ENCODE assay signal across 1 cellular context in the genomic region with DNA sequence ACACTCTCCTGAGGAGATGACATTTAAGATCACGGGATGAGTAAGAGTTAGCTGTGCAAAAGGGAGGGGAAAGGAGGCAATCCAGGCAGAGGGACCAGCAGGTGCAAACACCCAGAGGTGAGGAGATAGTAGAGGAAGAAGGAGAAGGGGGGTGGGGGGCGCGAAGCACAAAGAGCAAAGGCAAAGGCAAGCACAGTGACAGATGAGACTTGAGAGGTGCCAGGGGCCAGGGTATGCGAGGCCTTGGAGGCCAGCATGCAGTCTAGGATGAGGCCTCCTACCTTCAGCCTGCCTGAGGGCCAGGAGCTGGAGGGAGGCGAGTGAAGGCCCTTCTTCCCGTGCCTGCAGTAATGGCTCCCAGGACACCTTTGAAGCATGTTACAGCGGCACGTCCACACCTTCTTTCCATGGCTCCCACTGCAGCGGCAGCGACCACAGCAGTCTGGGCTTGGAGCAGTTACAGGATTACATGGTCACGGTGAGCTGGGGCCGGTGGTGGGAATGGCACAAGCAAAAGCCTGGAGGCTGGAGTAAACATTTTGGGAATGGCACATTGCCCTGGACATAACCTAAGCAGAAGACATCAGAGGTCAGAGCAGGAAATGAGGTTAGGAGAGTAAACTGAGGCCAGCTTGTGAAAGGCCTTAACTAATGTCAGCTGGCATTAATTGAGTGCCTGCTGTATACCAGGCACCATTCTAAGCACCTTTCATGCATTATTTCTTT.
A peak's percentile ranks its signal among the peaks of the same experiment; 100 is the strongest.
TF ChIP-seq lines count a peak whose summit lies in the region.

No MANE protein-coding gene starts in this region.

TF ChIP-seq in PFSK-1, 5 proteins besides CTCF, POLR2A, EP300 and RAD21:
- TF ChIP-seq FOXP2 (optimal IDR thresholded peaks at IDR 0.05; ENCODE audit: borderline replicate concordance, extremely low read depth, extremely low read length, insufficient read depth), result peak; percentile 36
- no peak for TF ChIP-seq SIN3A (IDR thresholded peaks at IDR 0.05; ENCODE audit: borderline replicate concordance, insufficient read depth, low read length)
- no peak for TF ChIP-seq TAF1 (IDR thresholded peaks at IDR 0.05; ENCODE audit: borderline replicate concordance, insufficient read depth, low read length)
- no peak for TF ChIP-seq POLR2AphosphoS5 (IDR thresholded peaks at IDR 0.05; ENCODE audit: low read depth, low read length)
